In genomic region chr6:155455766-155456165, GRCh38 we compare ENCODE assay signal across 15 cellular contexts. TPM values are rescaled to one million over a fixed set of nuclear protein-coding genes. Genes with fewer than 3 reads are reported as not detected.
"Had no signal": no experiment of that assay in that cellular context is flagged by ENCODE, and none has a peak within 500 bp of the region (broad histone marks: within the 10 kb centered on the region; RNA-seq: fewer than 3 reads in every experiment).

A gene with protein sequence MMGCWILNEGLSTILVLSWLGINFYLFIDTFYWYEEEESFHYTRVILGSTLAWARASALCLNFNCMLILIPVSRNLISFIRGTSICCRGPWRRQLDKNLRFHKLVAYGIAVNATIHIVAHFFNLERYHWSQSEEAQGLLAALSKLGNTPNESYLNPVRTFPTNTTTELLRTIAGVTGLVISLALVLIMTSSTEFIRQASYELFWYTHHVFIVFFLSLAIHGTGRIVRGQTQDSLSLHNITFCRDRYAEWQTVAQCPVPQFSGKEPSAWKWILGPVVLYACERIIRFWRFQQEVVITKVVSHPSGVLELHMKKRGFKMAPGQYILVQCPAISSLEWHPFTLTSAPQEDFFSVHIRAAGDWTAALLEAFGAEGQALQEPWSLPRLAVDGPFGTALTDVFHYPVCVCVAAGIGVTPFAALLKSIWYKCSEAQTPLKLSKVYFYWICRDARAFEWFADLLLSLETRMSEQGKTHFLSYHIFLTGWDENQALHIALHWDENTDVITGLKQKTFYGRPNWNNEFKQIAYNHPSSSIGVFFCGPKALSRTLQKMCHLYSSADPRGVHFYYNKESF (minus strand): TSS chr6:155455839. CDS start chr6:155455800, 39 bp downstream.

- DNase-seq: activated CD4-positive, alpha-beta T cell treated with anti-CD3 and anti-CD28 coated beads, Interleukin-2, amount 50 U/mL, for 48 hours; activated T-cell treated with anti-CD3 and anti-CD28 coated beads, Interleukin-2, amount 50 U/mL, for 1 hour; adrenal gland; kidney glomerular epithelial cell; midbrain; psoas muscle; right lobe of liver; stimulated activated naive CD8-positive, alpha-beta T cell treated with anti-CD3 and anti-CD28 coated beads, Interleukin-15, Interleukin-2, amounts not matched to agents 100 U/mL and 50 U/mL, for 24 hours; transverse colon had no signal

- H3K27me3 ChIP-seq: adrenal gland, right lobe of liver, transverse colon, vagina had no signal

- H3K4me3 ChIP-seq: adrenal gland, psoas muscle, right lobe of liver, transverse colon, vagina had no signal

- H3K27ac ChIP-seq: adrenal gland, psoas muscle, right lobe of liver, transverse colon, vagina had no signal

- H3K9me3 ChIP-seq: adrenal gland, psoas muscle, right lobe of liver, transverse colon, vagina had no signal

- H3K4me1 ChIP-seq: psoas muscle, right lobe of liver, transverse colon, vagina had no signal

- H3K36me3 ChIP-seq: adrenal gland, right lobe of liver, transverse colon, vagina had no signal

RNA-seq across cellular contexts. Expression of the gene that starts here (rescaled TPM):
- total RNA-seq: adrenal gland, cardiac septum, lower leg skin, myocyte, osteoblast, psoas muscle, right lobe of liver, transverse colon, vagina had no signal
- polyA plus RNA-seq: esophagus, psoas muscle had no signal
